In genomic region chr2:164220250-164220649, GRCh38 we compare ENCODE assay signal across 1 cellular context.
TF ChIP-seq lines count a peak whose summit lies in the region.

No MANE protein-coding gene starts in this region.

TF ChIP-seq in GM23338, 12 proteins besides CTCF, POLR2A, EP300 and RAD21:
- TF ChIP-seq REST (IDR thresholded peaks at IDR 0.05; ENCODE audit: unreplicated experiment) (no peak), EZH2phosphoT487 (IDR thresholded peaks at IDR 0.05; ENCODE audit: unreplicated experiment) (no peak), CREB1 (CRISPR knock-in tag; IDR thresholded peaks at IDR 0.05; ENCODE audit: low read depth) (no peak), ZNF114 (CRISPR knock-in tag; IDR thresholded peaks at IDR 0.05) (no peak), POLR2AphosphoS5 (IDR thresholded peaks at IDR 0.05; ENCODE audit: low read depth) (no peak), STAT1 (IDR thresholded peaks at IDR 0.05; ENCODE audit: unreplicated experiment) (no peak), ZNF331 (CRISPR knock-in tag; IDR thresholded peaks at IDR 0.05; ENCODE audit: low read depth) (no peak), ZNF462 (CRISPR knock-in tag; IDR thresholded peaks at IDR 0.05) (no peak), NANOG (IDR thresholded peaks at IDR 0.05; ENCODE audit: borderline replicate concordance) (no peak)
